Comparison of ENCODE assay signal across 22 cellular contexts in the genomic region with DNA sequence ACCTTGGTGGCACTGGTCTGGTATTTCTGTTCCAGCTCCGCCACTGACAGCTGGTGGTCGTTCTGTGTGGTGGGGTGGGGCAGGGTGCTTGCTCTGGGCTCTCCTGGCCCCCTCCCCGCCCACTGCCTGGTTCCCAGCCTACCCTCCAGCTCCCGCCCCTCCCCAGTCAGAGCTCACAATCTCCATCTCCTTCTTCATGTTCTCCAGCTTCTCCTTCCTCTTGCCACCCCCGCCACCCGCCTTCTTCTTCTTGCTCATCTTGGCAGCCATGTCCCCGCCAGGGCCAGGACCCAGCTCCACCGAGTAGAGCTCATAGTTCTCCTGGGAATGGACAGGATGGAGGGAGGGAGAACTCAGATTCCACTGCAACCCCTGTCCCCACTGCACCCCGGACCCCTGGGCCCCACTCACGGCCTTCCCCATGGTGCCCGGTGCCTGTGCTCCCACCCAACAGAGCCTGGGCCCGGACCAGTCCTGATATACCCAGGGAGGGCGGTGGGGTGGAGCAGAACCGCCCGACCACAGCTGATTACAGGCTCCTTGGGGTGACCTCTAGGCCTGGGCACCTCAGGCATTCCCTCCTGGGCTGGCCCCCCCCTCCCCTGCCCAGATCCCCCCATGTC. TPM values are rescaled to one million over a fixed set of nuclear protein-coding genes. Genes with fewer than 3 reads are reported as not detected.
DNase-seq lines count a peak whose midpoint lies in the region; ATAC-seq and TF ChIP-seq lines count a peak whose summit lies in the region.
"Had no signal": no experiment of that assay in that cellular context is flagged by ENCODE, and none has a peak within 500 bp of the region (broad histone marks: within the 10 kb centered on the region; RNA-seq: fewer than 3 reads in every experiment).

A gene (minus strand): TSS at position 452 of the 623 bp plus-strand sequence. CDS start 29 bp downstream, at position 423.

- no peaks in the 10 kb centered on the region for H4K20me1 ChIP-seq in GM23338 (replicated peaks; ENCODE audit: insufficient read depth)

- no peaks in the 10 kb centered on the region for H3K79me2 ChIP-seq in GM23338 (replicated peaks; ENCODE audit: insufficient read depth)

- H3K27me3 Mint-ChIP-seq in GM23338 (ENCODE audit: insufficient read depth, low read depth, poor library complexity), result peaks cover 17% of the 10 kb centered on the region

- ATAC-seq in GM23338 (no peak), GM19328 (IDR thresholded peaks at IDR 0.05; ENCODE audit: unreplicated experiment) (no peak)
- ATAC-seq: GM12878 had no signal

- H3K36me3 ChIP-seq in GM23338 (ENCODE audit: insufficient read depth) (no peaks in the 10 kb centered on the region), spleen (no peaks in the 10 kb centered on the region), colonic mucosa (no peaks in the 10 kb centered on the region)

- H3K4me1 ChIP-seq in GM23338 (ENCODE audit: insufficient read depth) (peaks cover 4% of the 10 kb centered on the region; the same call in 1 of the 2 replicates), spleen (peaks cover under 1 to 12% (median 7%) of the 10 kb centered on the region in 6 donors), colonic mucosa (peaks cover under 1% of the 10 kb centered on the region)
- H3K4me1 ChIP-seq: Caco-2 had no signal

- H3K9ac ChIP-seq in colonic mucosa (ENCODE audit: low read depth in 2 of 2, low read length in 2 of 2), result no peak within 1 kb of the TSS
- H3K9ac ChIP-seq: GM23248 had no signal

- no peaks in the 10 kb centered on the region; the same call in 2 of the 3 replicates for H3K9me3 Mint-ChIP-seq in GM23338
- H3K9me3 Mint-ChIP-seq: CD4-positive, alpha-beta T cell; HFFc6 had no signal

- TF ChIP-seq CTCF in GM23338 (conservative IDR thresholded peaks at IDR 0.05; ENCODE audit: low read depth in 2 of 2), result no peak
- no peak for TF ChIP-seq CTCF in spleen (IDR thresholded peaks at IDR 0.05 in 8 of 11, conservative IDR thresholded peaks at IDR 0.05 in 3 of 11)
- no peak for TF ChIP-seq CTCF in colonic mucosa (IDR thresholded peaks at IDR 0.05)

- peaks cover 4% of the 10 kb centered on the region; the same call in 2 of the 3 replicates for H3K4me1 Mint-ChIP-seq in GM23338

- no peak within 1 kb of the TSS for H2AFZ ChIP-seq in GM23338
- H2AFZ ChIP-seq: GM23248 had no signal

- H3K4me3 ChIP-seq in GM23338 (no peak within 1 kb of the TSS), spleen (no peak within 1 kb of the TSS), colonic mucosa (no peak within 1 kb of the TSS)
- H3K4me3 ChIP-seq: A549, GM12878, GM23248 had no signal

- H3F3A ChIP-seq in GM23338 (replicated peaks; ENCODE audit: low read depth), result no peaks in the 10 kb centered on the region

- no peaks in the 10 kb centered on the region; the same call in 2 of the 3 replicates for H3K36me3 Mint-ChIP-seq in GM23338 (ENCODE audit: low read depth)

- peaks cover 10% of the 10 kb centered on the region for H3K27me3 ChIP-seq in GM23338 (ENCODE audit: insufficient read depth)
- peaks cover 0 to 68% (median 33%) of the 10 kb centered on the region in 7 donors for H3K27me3 ChIP-seq in spleen (replicated peaks in 1 of 7)
- peaks cover 10% of the 10 kb centered on the region for H3K27me3 ChIP-seq in colonic mucosa

- H3K4me2 ChIP-seq in GM23338, result no peak within 1 kb of the TSS
- H3K4me2 ChIP-seq: A549 had no signal

- intact Hi-C loops in spleen (cut with DNase I; ENCODE audit: low total_unique reads) (no loop called here), colonic mucosa (cut with DNase I) (no loop called here)

- H3K27ac ChIP-seq in GM23338 (ENCODE audit: low read depth) (no peak within 1 kb of the TSS), spleen (no peak within 1 kb of the TSS), colonic mucosa (no peak within 1 kb of the TSS)
- H3K27ac ChIP-seq: A549, C4-2B, GM23248, HL-60 had no signal

- WGBS in spleen, 5 donors, result 67 to 80% (median 72%) methylated on average over 11 to 15 of the region's 15 CpGs

- H3K27ac Mint-ChIP-seq in GM23338, result no peak within 1 kb of the TSS
- H3K27ac Mint-ChIP-seq: CD4-positive, alpha-beta T cell; HFFc6 had no signal

- no peaks in the 10 kb centered on the region for H3K9me2 ChIP-seq in GM23338 (ENCODE audit: insufficient read depth)

- H3K9me3 ChIP-seq in spleen, result no peaks in the 10 kb centered on the region
- no peaks in the 10 kb centered on the region for H3K9me3 ChIP-seq in colonic mucosa
- H3K9me3 ChIP-seq: A549, Caco-2 had no signal

- DNase-seq in 8988T (peak; percentile 8), GM23338 (ENCODE audit: low spot score) (no peak), islet precursor cell (peak; percentile 29), spleen (peak; percentile 61), GDM1 (lab: John Stamatoyannopoulos, UW) (no peak), hypothalamus (lab: John Stamatoyannopoulos, UW) (no peak), colonic mucosa (no peak)
- DNase-seq: AML-193; Caco-2; CD4-positive, alpha-beta T cell; DMS153; DMS79 treated with DMSO at 0.1 percent for 48 hours; GM23248; HCEC 1CT; HFFc6 had no signal

- no peak for TF ChIP-seq POLR2A in spleen (IDR thresholded peaks at IDR 0.05)

- H3K4me3 Mint-ChIP-seq in GM23338, result peak within 1 kb of the TSS; percentile 9; the same call in 1 of the 3 replicates
- H3K4me3 Mint-ChIP-seq: CD4-positive, alpha-beta T cell; HFFc6 had no signal

TF ChIP-seq in GM23338, 12 proteins besides CTCF, POLR2A, EP300 and RAD21 (continues in another document):
- TF ChIP-seq NANOG (IDR thresholded peaks at IDR 0.05; ENCODE audit: borderline replicate concordance) (no peak), ZNF114 (CRISPR knock-in tag; IDR thresholded peaks at IDR 0.05) (no peak), EZH2 (IDR thresholded peaks at IDR 0.05; ENCODE audit: low read depth, unreplicated experiment) (no peak), POLR2AphosphoS5 (IDR thresholded peaks at IDR 0.05; ENCODE audit: low read depth) (no peak)
- TF ChIP-seq, protein P1, sequence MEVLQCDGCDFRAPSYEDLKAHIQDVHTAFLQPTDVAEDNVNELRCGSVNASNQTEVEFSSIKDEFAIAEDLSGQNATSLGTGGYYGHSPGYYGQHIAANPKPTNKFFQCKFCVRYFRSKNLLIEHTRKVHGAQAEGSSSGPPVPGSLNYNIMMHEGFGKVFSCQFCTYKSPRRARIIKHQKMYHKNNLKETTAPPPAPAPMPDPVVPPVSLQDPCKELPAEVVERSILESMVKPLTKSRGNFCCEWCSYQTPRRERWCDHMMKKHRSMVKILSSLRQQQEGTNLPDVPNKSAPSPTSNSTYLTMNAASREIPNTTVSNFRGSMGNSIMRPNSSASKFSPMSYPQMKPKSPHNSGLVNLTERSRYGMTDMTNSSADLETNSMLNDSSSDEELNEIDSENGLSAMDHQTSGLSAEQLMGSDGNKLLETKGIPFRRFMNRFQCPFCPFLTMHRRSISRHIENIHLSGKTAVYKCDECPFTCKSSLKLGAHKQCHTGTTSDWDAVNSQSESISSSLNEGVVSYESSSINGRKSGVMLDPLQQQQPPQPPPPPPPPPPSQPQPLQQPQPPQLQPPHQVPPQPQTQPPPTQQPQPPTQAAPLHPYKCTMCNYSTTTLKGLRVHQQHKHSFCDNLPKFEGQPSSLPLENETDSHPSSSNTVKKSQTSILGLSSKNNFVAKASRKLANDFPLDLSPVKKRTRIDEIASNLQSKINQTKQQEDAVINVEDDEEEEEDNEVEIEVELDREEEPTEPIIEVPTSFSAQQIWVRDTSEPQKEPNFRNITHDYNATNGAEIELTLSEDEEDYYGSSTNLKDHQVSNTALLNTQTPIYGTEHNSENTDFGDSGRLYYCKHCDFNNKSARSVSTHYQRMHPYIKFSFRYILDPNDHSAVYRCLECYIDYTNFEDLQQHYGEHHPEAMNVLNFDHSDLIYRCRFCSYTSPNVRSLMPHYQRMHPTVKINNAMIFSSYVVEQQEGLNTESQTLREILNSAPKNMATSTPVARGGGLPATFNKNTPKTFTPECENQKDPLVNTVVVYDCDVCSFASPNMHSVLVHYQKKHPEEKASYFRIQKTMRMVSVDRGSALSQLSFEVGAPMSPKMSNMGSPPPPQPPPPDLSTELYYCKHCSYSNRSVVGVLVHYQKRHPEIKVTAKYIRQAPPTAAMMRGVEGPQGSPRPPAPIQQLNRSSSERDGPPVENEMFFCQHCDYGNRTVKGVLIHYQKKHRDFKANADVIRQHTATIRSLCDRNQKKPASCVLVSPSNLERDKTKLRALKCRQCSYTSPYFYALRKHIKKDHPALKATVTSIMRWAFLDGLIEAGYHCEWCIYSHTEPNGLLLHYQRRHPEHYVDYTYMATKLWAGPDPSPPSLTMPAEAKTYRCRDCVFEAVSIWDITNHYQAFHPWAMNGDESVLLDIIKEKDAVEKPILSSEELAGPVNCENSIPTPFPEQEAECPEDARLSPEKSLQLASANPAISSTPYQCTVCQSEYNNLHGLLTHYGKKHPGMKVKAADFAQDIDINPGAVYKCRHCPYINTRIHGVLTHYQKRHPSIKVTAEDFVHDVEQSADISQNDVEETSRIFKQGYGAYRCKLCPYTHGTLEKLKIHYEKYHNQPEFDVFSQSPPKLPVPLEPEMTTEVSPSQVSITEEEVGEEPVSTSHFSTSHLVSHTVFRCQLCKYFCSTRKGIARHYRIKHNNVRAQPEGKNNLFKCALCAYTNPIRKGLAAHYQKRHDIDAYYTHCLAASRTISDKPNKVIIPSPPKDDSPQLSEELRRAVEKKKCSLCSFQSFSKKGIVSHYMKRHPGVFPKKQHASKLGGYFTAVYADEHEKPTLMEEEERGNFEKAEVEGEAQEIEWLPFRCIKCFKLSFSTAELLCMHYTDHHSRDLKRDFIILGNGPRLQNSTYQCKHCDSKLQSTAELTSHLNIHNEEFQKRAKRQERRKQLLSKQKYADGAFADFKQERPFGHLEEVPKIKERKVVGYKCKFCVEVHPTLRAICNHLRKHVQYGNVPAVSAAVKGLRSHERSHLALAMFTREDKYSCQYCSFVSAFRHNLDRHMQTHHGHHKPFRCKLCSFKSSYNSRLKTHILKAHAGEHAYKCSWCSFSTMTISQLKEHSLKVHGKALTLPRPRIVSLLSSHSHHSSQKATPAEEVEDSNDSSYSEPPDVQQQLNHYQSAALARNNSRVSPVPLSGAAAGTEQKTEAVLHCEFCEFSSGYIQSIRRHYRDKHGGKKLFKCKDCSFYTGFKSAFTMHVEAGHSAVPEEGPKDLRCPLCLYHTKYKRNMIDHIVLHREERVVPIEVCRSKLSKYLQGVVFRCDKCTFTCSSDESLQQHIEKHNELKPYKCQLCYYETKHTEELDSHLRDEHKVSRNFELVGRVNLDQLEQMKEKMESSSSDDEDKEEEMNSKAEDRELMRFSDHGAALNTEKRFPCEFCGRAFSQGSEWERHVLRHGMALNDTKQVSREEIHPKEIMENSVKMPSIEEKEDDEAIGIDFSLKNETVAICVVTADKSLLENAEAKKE (CRISPR knock-in tag; IDR thresholded peaks at IDR 0.05), result no peak

RNA-seq across cellular contexts. Expression of the gene that starts here (rescaled TPM):
- 0.62 and 0.63 TPM in 2 replicates for total RNA-seq in GM23338 (2014; rRNA removed; shearing (Covaris generic))
- polyA plus RNA-seq in GM23338 (2016; fragmentation: Nextera tagmentation; extraction: Ambion mirVana) (0.61 and 1.0 TPM in 2 replicates), spleen (not detected)
- total RNA-seq in spleen (not detected), colonic mucosa (not detected)
- total RNA-seq: Caco-2; CD4-positive, alpha-beta T cell; GM23248; HFFc6; HT1080 had no signal
- polyA plus RNA-seq: A549, BJ, GM23248 had no signal

Comparison
In these comparisons a context has a peak if more than half of its experiments do, and no peak if none do; other contexts are left out.
1. Peak in DNase-seq in spleen; RNA of the gene not detected or under 1 TPM.
2. DNase-seq: peak in 8988T (single experiment) and islet precursor cell (single experiment); none in GM23338 (single experiment), GDM1 (single experiment), hypothalamus (0 of 51) and colonic mucosa (single experiment).